9 cellular contexts compared by ENCODE assay signal in the genomic region with DNA sequence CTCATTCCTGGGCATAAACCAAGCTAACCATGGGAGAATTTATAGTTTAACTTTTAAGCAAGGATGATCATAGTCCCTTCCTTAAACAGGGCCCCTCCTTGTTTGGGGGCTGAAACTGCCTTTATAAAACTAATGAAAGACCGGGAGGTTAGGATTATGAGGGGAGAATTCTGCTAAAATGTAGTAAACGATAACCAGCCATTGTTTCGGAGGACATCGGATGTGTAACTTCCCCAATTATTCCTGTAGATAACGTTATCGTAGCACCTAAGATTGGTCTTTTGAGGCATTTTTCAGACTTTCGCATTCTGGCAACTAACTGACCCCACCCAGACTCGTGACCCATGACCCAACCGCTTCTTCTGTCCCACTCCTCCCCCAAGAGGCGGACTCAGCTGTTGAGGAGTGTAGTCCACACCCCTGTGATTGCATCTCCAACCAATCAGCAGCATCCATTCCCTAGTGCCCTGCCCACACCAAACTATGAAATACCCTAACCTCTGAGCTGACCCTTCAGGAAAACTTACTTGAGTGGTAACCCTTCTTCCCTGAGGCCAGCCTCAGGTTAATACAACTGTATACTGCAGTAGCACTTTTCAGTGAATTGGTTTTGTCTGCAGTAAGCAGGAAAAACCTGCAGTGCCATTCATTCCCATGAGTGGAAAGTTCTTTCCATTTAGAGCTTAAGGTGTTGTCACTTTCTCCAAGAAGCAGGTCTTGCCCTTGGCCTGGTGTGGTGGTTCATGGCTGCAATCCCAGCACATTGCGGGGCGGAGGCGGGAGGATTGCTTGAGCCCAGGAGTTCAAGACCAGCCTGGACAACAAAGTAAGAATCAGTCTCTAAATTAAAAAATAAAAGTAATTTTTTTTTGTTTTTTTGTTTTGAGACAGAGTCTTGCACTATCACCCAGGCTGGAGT. TPM values are rescaled to one million over a fixed set of nuclear protein-coding genes. Genes with fewer than 3 reads are reported as not detected.
DNase-seq lines count a peak whose midpoint lies in the region; ATAC-seq and TF ChIP-seq lines count a peak whose summit lies in the region.
"Had no signal": no experiment of that assay in that cellular context is flagged by ENCODE, and none has a peak within 500 bp of the region (broad histone marks: within the 10 kb centered on the region; RNA-seq: fewer than 3 reads in every experiment).

No MANE protein-coding gene starts in this region.

- H3K79me2 ChIP-seq in parathyroid adenoma, result no peaks in the 10 kb centered on the region

- H3K9me3 ChIP-seq in parathyroid adenoma (ENCODE audit: control insufficient read depth, low read length), result no peaks in the 10 kb centered on the region

- peak overlapping the region; percentile 76 for H2AFZ ChIP-seq in parathyroid adenoma

- TF ChIP-seq POLR2A in Raji (IDR thresholded peaks at IDR 0.05; ENCODE audit: insufficient read depth, low read depth, low read length), result peak; percentile 46; the same call in 1 of the 2 replicates

- H3K27ac Mint-ChIP-seq in activated naive CD8-positive, alpha-beta T cell treated with anti-CD3 and anti-CD28 coated beads for 36 hours, result no peak overlapping the region

- H3K27ac ChIP-seq in parathyroid adenoma, result peak overlapping the region; percentile 92

- H3K36me3 ChIP-seq in parathyroid adenoma (ENCODE audit: control insufficient read depth, insufficient read depth, low read length), result no peaks in the 10 kb centered on the region

- H3K4me1 Mint-ChIP-seq in activated naive CD8-positive, alpha-beta T cell treated with anti-CD3 and anti-CD28 coated beads for 36 hours, result peaks cover 31% of the 10 kb centered on the region

- H3K27me3 Mint-ChIP-seq in activated naive CD8-positive, alpha-beta T cell treated with anti-CD3 and anti-CD28 coated beads for 36 hours, result no peaks in the 10 kb centered on the region

- H3K9ac ChIP-seq in parathyroid adenoma, result peak overlapping the region; percentile 80

- peak; percentile 99 for DNase-seq in CMK (ENCODE audit: low read depth)
- peak; percentile 59 for DNase-seq in HS-5 (ENCODE audit: low read depth)
- peak; percentile 72 for DNase-seq in activated naive CD8-positive, alpha-beta T cell treated with anti-CD3 and anti-CD28 coated beads for 36 hours
- peak; percentile 88 for DNase-seq in cardiac septum (ENCODE audit: low spot score)
- no peak for DNase-seq in NCI-H1048 (lab: John Stamatoyannopoulos, UW)

- no peaks in the 10 kb centered on the region for H3K27me3 ChIP-seq in parathyroid adenoma (ENCODE audit: control insufficient read depth, insufficient read depth, low read length)

- TF ChIP-seq CTCF in parathyroid adenoma (IDR thresholded peaks at IDR 0.05), result no peak

- no peak overlapping the region for H3K4me3 Mint-ChIP-seq in activated naive CD8-positive, alpha-beta T cell treated with anti-CD3 and anti-CD28 coated beads for 36 hours

- intact Hi-C loops in cardiac septum (cut with DNase I), result loop anchor here (2.0 kb wide), 1 partner anchor 14 kb away; the partner anchor contains the start of gene RSRP1

- H3K36me3 Mint-ChIP-seq in activated naive CD8-positive, alpha-beta T cell treated with anti-CD3 and anti-CD28 coated beads for 36 hours, result peaks cover 15% of the 10 kb centered on the region

- H3K4me3 ChIP-seq in parathyroid adenoma (ENCODE audit: low read depth, low read length), result peak overlapping the region; percentile 96

- ATAC-seq in GM19372 (IDR thresholded peaks at IDR 0.05; ENCODE audit: low read depth, unreplicated experiment), result peak; percentile 61

- H3K4me2 ChIP-seq in parathyroid adenoma (ENCODE audit: low read length), result peak overlapping the region; percentile 97

- H3K9me3 Mint-ChIP-seq in activated naive CD8-positive, alpha-beta T cell treated with anti-CD3 and anti-CD28 coated beads for 36 hours, result no peaks in the 10 kb centered on the region

- H3K4me1 ChIP-seq in parathyroid adenoma, result no peaks in the 10 kb centered on the region

RNA-seq across cellular contexts. Expression of gene SYF2, which starts 0.8 kb away (rescaled TPM):
- 10 to 100 TPM; 34.8 to 36.6 TPM for total RNA-seq in activated naive CD8-positive, alpha-beta T cell treated with anti-CD3 and anti-CD28 coated beads for 36 hours
- total RNA-seq in cardiac septum, result 35.4 TPM

RNA-seq across cellular contexts. Expression of gene RSRP1, which starts 14.1 kb away (rescaled TPM):
- total RNA-seq in activated naive CD8-positive, alpha-beta T cell treated with anti-CD3 and anti-CD28 coated beads for 36 hours, result 10 to 100 TPM; 63.1 to 67.6 TPM
- 52.2 TPM for total RNA-seq in cardiac septum

RNA-seq across cellular contexts. Expression of gene RHD, which starts 39.2 kb away (rescaled TPM):
- not detected for total RNA-seq in activated naive CD8-positive, alpha-beta T cell treated with anti-CD3 and anti-CD28 coated beads for 36 hours
- total RNA-seq in cardiac septum, result not detected
- total RNA-seq: glomerular endothelial cell had no signal
